11 cellular contexts compared by ENCODE assay signal in genomic region chr9:70255521-70255920, GRCh38. TPM values are rescaled to one million over a fixed set of nuclear protein-coding genes. Genes with fewer than 3 reads are reported as not detected.
DNase-seq lines count a peak whose midpoint lies in the region; ATAC-seq and TF ChIP-seq lines count a peak whose summit lies in the region.
"Had no signal": no experiment of that assay in that cellular context is flagged by ENCODE, and none has a peak within 500 bp of the region (broad histone marks: within the 10 kb centered on the region; RNA-seq: fewer than 3 reads in every experiment).

No MANE protein-coding gene starts in this region.

- peak overlapping the region; percentile 74 for H3K27ac Mint-ChIP-seq in neural progenitor cell
- peak overlapping the region in 1 of 10 donors; percentile 71 for H3K27ac Mint-ChIP-seq in naive thymus-derived CD8-positive, alpha-beta T cell

- WGBS in heart right ventricle, 2 donors, result 73 to 74% methylated on average over 1 of the region's 1 CpG

- H3K36me3 Mint-ChIP-seq in neural progenitor cell, result peaks cover 6% of the 10 kb centered on the region
- no peaks in the 10 kb centered on the region for H3K36me3 Mint-ChIP-seq in naive thymus-derived CD8-positive, alpha-beta T cell
- H3K36me3 Mint-ChIP-seq: naive B cell had no signal

- no peak overlapping the region for H2AFZ ChIP-seq in neural progenitor cell (replicated peaks)

- no peaks in the 10 kb centered on the region for H3K9me3 Mint-ChIP-seq in neural progenitor cell
- H3K9me3 Mint-ChIP-seq in naive thymus-derived CD8-positive, alpha-beta T cell, result no peaks in the 10 kb centered on the region
- H3K9me3 Mint-ChIP-seq: naive B cell had no signal

- H3K27me3 ChIP-seq in left ventricle myocardium inferior (ENCODE audit: low read depth), result no peaks in the 10 kb centered on the region
- no peaks in the 10 kb centered on the region for H3K27me3 ChIP-seq in heart right ventricle
- no peaks in the 10 kb centered on the region for H3K27me3 ChIP-seq in neural progenitor cell

- H3K4me1 Mint-ChIP-seq in neural progenitor cell, result peaks cover 59% of the 10 kb centered on the region
- peaks cover 14 to 42% (median 40%) of the 10 kb centered on the region in 4 donors for H3K4me1 Mint-ChIP-seq in naive thymus-derived CD8-positive, alpha-beta T cell

- intact Hi-C loops in left ventricle myocardium inferior (cut with micrococcal nuclease), result no loop called here
- intact Hi-C loops in heart right ventricle (cut with DNase I), result loop anchor here in 3 of 10 donors (5.0 to 10.0 kb wide), 5 partner anchors 131 to 501 kb away; no protein-coding TSS in a partner anchor

- H3K27ac ChIP-seq in left ventricle myocardium inferior (replicated peaks), result no peak overlapping the region
- H3K27ac ChIP-seq in heart right ventricle, result peak overlapping the region in 1 of 10 donors; percentile 11
- no peak overlapping the region for H3K27ac ChIP-seq in neural progenitor cell
- H3K27ac ChIP-seq: A549 had no signal

- POLR2A ChIA-PET in naive thymus-derived CD8-positive, alpha-beta T cell (lab: Charles Lee), result no interaction called here

- H3K9me3 ChIP-seq in left ventricle myocardium inferior (replicated peaks) (no peaks in the 10 kb centered on the region), heart right ventricle (no peaks in the 10 kb centered on the region), neural progenitor cell (ENCODE audit: low read depth) (no peaks in the 10 kb centered on the region)
- H3K9me3 ChIP-seq: A549 had no signal

- H3K9ac ChIP-seq in neural progenitor cell, result no peak overlapping the region

- peaks cover 18% of the 10 kb centered on the region for H3F3A ChIP-seq in neural progenitor cell (ENCODE audit: low read depth)

- no peak overlapping the region for H3K4me2 ChIP-seq in neural progenitor cell
- H3K4me2 ChIP-seq: A549 had no signal

- H3K79me2 ChIP-seq in neural progenitor cell (ENCODE audit: low read depth), result peaks cover 17% of the 10 kb centered on the region

- H3K36me3 ChIP-seq in left ventricle myocardium inferior (peaks cover 3% of the 10 kb centered on the region), heart right ventricle (no peaks in the 10 kb centered on the region), neural progenitor cell (no peaks in the 10 kb centered on the region)

- H3K4me3 Mint-ChIP-seq in neural progenitor cell, result peak overlapping the region; percentile 54
- H3K4me3 Mint-ChIP-seq in naive thymus-derived CD8-positive, alpha-beta T cell, result no peak overlapping the region

- H3K4me1 ChIP-seq in left ventricle myocardium inferior (peaks cover 33% of the 10 kb centered on the region), heart right ventricle (peaks cover 0 to 28% (median 26%) of the 10 kb centered on the region in 9 donors), neural progenitor cell (peaks cover 12% of the 10 kb centered on the region)

- ATAC-seq in heart right ventricle (no peak), GM21381 (IDR thresholded peaks at IDR 0.05; ENCODE audit: unreplicated experiment) (no peak), GM18502 (IDR thresholded peaks at IDR 0.05; ENCODE audit: poor library complexity, unreplicated experiment) (no peak)
- ATAC-seq in naive thymus-derived CD8-positive, alpha-beta T cell, result no peak
- ATAC-seq: A549 had no signal

- peaks cover 2% of the 10 kb centered on the region for H3K27me3 Mint-ChIP-seq in neural progenitor cell (ENCODE audit: insufficient read depth, low read depth)
- peaks cover 0 to 2% (median 1%) of the 10 kb centered on the region in 5 donors for H3K27me3 Mint-ChIP-seq in naive thymus-derived CD8-positive, alpha-beta T cell

- TF ChIP-seq CTCF in left ventricle myocardium inferior (IDR thresholded peaks at IDR 0.05; ENCODE audit: borderline replicate concordance), result no peak
- no peak for TF ChIP-seq CTCF in heart right ventricle (IDR thresholded peaks at IDR 0.05)
- TF ChIP-seq CTCF in epithelial cell of proximal tubule (conservative IDR thresholded peaks at IDR 0.05; ENCODE audit: low read depth, low read length), result no peak
- TF ChIP-seq CTCF in neural progenitor cell (IDR thresholded peaks at IDR 0.05), result no peak

- peaks cover 12% of the 10 kb centered on the region for H4K20me1 ChIP-seq in neural progenitor cell (ENCODE audit: low read depth)

- H3K4me3 ChIP-seq in left ventricle myocardium inferior (peak overlapping the region; percentile 37), heart right ventricle (peak overlapping the region in 5 of 10 donors; percentile 6 to 82 (median 22)), epithelial cell of proximal tubule (ENCODE audit: low read depth, low read length) (peak overlapping the region; percentile 82), neural progenitor cell (no peak overlapping the region)
- H3K4me3 ChIP-seq: A549 had no signal

- DNase-seq in left ventricle myocardium inferior (no peak), heart right ventricle (no peak), epithelial cell of proximal tubule (ENCODE audit: low read depth) (no peak), neural progenitor cell (ENCODE audit: low spot score) (no peak), NCI-H146 treated with DMSO at 0.1 percent for 48 hours (lab: John Stamatoyannopoulos, UW; ENCODE audit: unreplicated experiment) (no peak)
- DNase-seq in naive thymus-derived CD8-positive, alpha-beta T cell, result no peak
- DNase-seq: naive B cell, SHP77 had no signal

RNA-seq across cellular contexts. Expression of gene SMC5, which starts 3.3 kb away (rescaled TPM):
- 11.0 TPM for total RNA-seq in left ventricle myocardium inferior
- 10 to 100 TPM in 8 of 10 donors, 1 to 10 TPM in 2; 9.3 to 16.4 (median 13.7) TPM for total RNA-seq in heart right ventricle
- polyA plus RNA-seq in heart right ventricle, result 10 to 100 TPM in 1 of 2 donors, 1 to 10 TPM in 1; 6.9 to 11.0 TPM
- 18.4 and 46.7 TPM in 2 replicates for total RNA-seq in epithelial cell of proximal tubule
- total RNA-seq in neural progenitor cell (ENCODE audit: low replicate concordance), result 35.2 and 63.1 TPM in 2 replicates
- total RNA-seq in naive thymus-derived CD8-positive, alpha-beta T cell, result 10 to 100 TPM; 47.0 to 48.3 TPM
- 10 to 100 TPM; 15.2 to 17.2 (median 16.9) TPM for polyA plus RNA-seq in naive thymus-derived CD8-positive, alpha-beta T cell
